In genomic region chr7:105016083-105017075, GRCh38 we compare ENCODE assay signal across 8 cellular contexts. TPM values are rescaled to one million over a fixed set of nuclear protein-coding genes. Genes with fewer than 3 reads are reported as not detected.
DNase-seq lines count a peak whose midpoint lies in the region; ATAC-seq and TF ChIP-seq lines count a peak whose summit lies in the region.

No MANE protein-coding gene starts in this region.

- H3K4me1 Mint-ChIP-seq in H9 = peaks cover 30 to 32% of the 10 kb centered on the region in 2 experiments

- H3K4me3 Mint-ChIP-seq in H9 = peak overlapping the region; percentile 99 to 100

- H3K4me1 ChIP-seq in H9 (ENCODE audit: insufficient read depth, low read length) (no peaks in the 10 kb centered on the region), SJCRH30 (peaks cover 15% of the 10 kb centered on the region), skeletal muscle satellite cell (ENCODE audit: control insufficient read depth, insufficient read depth, low read length) (peaks cover 25% of the 10 kb centered on the region)

- no peak overlapping the region for H3K56ac ChIP-seq in H9 (ENCODE audit: insufficient read length, low read depth, low read length)

- H3K4me3 ChIP-seq in SJCRH30 (peak overlapping the region; percentile 92), fibroblast of mammary gland (ENCODE audit: control insufficient read depth, low read depth, low read length) (peak overlapping the region; percentile 94), skeletal muscle satellite cell (ENCODE audit: low read length) (peak overlapping the region; percentile 98)

- H3K36me3 ChIP-seq in SJCRH30 (no peaks in the 10 kb centered on the region), skeletal muscle satellite cell (ENCODE audit: insufficient read depth, low read length) (peaks cover 4% of the 10 kb centered on the region)

- H3K9ac ChIP-seq in H9 (ENCODE audit: extremely low read depth, insufficient read length, low read length) = peak overlapping the region; percentile 15
- H3K9ac ChIP-seq in skeletal muscle satellite cell (ENCODE audit: low read depth, low read length) = peak overlapping the region; percentile 100

- H3K79me2 ChIP-seq in H9 (ENCODE audit: insufficient read depth, low read length) = peaks cover 44% of the 10 kb centered on the region; the same call in 1 of the 2 replicates

- H3K27me3 Mint-ChIP-seq in H9 (ENCODE audit: low read depth) = no peaks in the 10 kb centered on the region; the same call in 1 of the 2 replicates

- H3K9me3 Mint-ChIP-seq in H9 = peaks cover 2 to 6% of the 10 kb centered on the region in 2 experiments; a peak in 4 of 5 replicates

- no peak overlapping the region for H2BK20ac ChIP-seq in H9 (ENCODE audit: low read depth, low read length, poor library complexity, severe bottlenecking)

- ATAC-seq in left lobe of liver = no peak

- H2AK5ac ChIP-seq in H9 (ENCODE audit: insufficient read length, low read length) = no peak overlapping the region

- H3T11ph ChIP-seq in H9 (ENCODE audit: low read length) = no peak overlapping the region

- H2BK5ac ChIP-seq in H9 (ENCODE audit: insufficient read length, low read length) = no peak overlapping the region

- H3K4me2 ChIP-seq in H9 (ENCODE audit: insufficient read depth, insufficient read length, low read length) (peak overlapping the region; percentile 89), skeletal muscle satellite cell (ENCODE audit: low read length) (peak overlapping the region; percentile 92)

- WGBS in H9 (ENCODE audit: extremely low coverage, insufficient read length, low lambda C conversion rate) = no CpG with 5 or more reads among the region's 6 CpGs

- H4K91ac ChIP-seq in H9 (ENCODE audit: insufficient read length, low read depth, low read length) = no peak overlapping the region

- no peak for DNase-seq in H9
- DNase-seq in SJCRH30 = no peak
- no peak for DNase-seq in fibroblast of mammary gland (ENCODE audit: low read depth)
- no peak for DNase-seq in iPS-NIHi7 (ENCODE audit: extremely low spot score)
- no peak for DNase-seq in stimulated activated naive CD4-positive, alpha-beta T cell treated with Interleukin-2 at 50 U/mL for 16 hours (lab: John Stamatoyannopoulos, UW)
- no peak for DNase-seq in DMS53 treated with DMSO at 0.1 percent for 48 hours (lab: John Stamatoyannopoulos, UW; ENCODE audit: unreplicated experiment)
- DNase-seq in left lobe of liver (ENCODE audit: low spot score) = no peak

- peak overlapping the region in 1 of 3 experiments; percentile 8; a peak in 2 of 7 replicates for H3K27ac Mint-ChIP-seq in H9

- H2AFZ ChIP-seq in H9 (ENCODE audit: low read length) = no peak overlapping the region

- H3K9me3 ChIP-seq in H9 (ENCODE audit: control insufficient read depth, low read depth, low read length) (no peaks in the 10 kb centered on the region), SJCRH30 (replicated peaks) (no peaks in the 10 kb centered on the region), skeletal muscle satellite cell (replicated peaks; ENCODE audit: low read length) (no peaks in the 10 kb centered on the region)

- TF ChIP-seq CTCF in H9 (conservative IDR thresholded peaks at IDR 0.05) = no peak
- TF ChIP-seq CTCF in fibroblast of mammary gland (conservative IDR thresholded peaks at IDR 0.05; ENCODE audit: control insufficient read depth, insufficient read depth, low read depth, low read length) = no peak

- H2BK12ac ChIP-seq in H9 (ENCODE audit: insufficient read length, low read depth, low read length) = no peak overlapping the region

- no peaks in the 10 kb centered on the region for H3K79me1 ChIP-seq in H9 (ENCODE audit: insufficient read depth, low read depth, low read length, poor library complexity, severe bottlenecking)

- H2BK120ac ChIP-seq in H9 (ENCODE audit: low read depth, low read length, poor library complexity, severe bottlenecking) = no peak overlapping the region

- no peaks in the 10 kb centered on the region for H4K20me1 ChIP-seq in H9 (ENCODE audit: control insufficient read depth, insufficient read depth, insufficient read length)

- H3K23ac ChIP-seq in H9 (ENCODE audit: insufficient read length, low read depth, low read length) = no peak overlapping the region

- H3K27me3 ChIP-seq in H9 (ENCODE audit: insufficient read depth, low read length) = no peaks in the 10 kb centered on the region
- H3K27me3 ChIP-seq in SJCRH30 = no peaks in the 10 kb centered on the region
- H3K27me3 ChIP-seq in skeletal muscle satellite cell (ENCODE audit: control insufficient read depth, insufficient read depth, low read length) = no peaks in the 10 kb centered on the region

- no peak overlapping the region for H2BK15ac ChIP-seq in H9 (ENCODE audit: low read depth, low read length)

- no peak overlapping the region for H3K14ac ChIP-seq in H9 (ENCODE audit: insufficient read depth, low read length)

- peaks cover 4 to 21% (median 9%) of the 10 kb centered on the region in 3 experiments; a peak in 6 of 7 replicates for H3K36me3 Mint-ChIP-seq in H9 (ENCODE audit: insufficient read depth in 1 of 3, low read depth in 3 of 3)

- H3K27ac ChIP-seq in H9 (ENCODE audit: insufficient read length, low read depth, low read length) (no peak overlapping the region), SJCRH30 (peak overlapping the region; percentile 100; the same call in 1 of the 2 replicates)

- H3K4ac ChIP-seq in H9 (ENCODE audit: low read depth, low read length) = no peak overlapping the region

- H4K8ac ChIP-seq in H9 (replicated peaks; ENCODE audit: insufficient read length, low read depth, low read length) = no peak overlapping the region

- no peak overlapping the region for H4K5ac ChIP-seq in H9 (ENCODE audit: insufficient read length, low read depth, low read length)

- H3K23me2 ChIP-seq in H9 (ENCODE audit: insufficient read length, low read depth, low read length, poor library complexity, severe bottlenecking) = peaks cover 4% of the 10 kb centered on the region

- no peak overlapping the region for H3K18ac ChIP-seq in H9 (ENCODE audit: insufficient read length, low read depth, low read length)

RNA-seq across cellular contexts. Expression of gene KMT2E, which starts 2.4 kb away (rescaled TPM):
- total RNA-seq in H9 (2021) (34.2 and 38.2 TPM in 2 replicates), left lobe of liver (22.9 TPM)
- total RNA-seq in SJCRH30 (2014; rRNA removed; shearing (Covaris generic)) = 50.1 and 68.3 TPM in 2 replicates
- total RNA-seq in skeletal muscle satellite cell (2012; rRNA removed) = 55.9 and 67.9 TPM in 2 replicates
